ENCODE assay signal across 24 cellular contexts in the genomic region with DNA sequence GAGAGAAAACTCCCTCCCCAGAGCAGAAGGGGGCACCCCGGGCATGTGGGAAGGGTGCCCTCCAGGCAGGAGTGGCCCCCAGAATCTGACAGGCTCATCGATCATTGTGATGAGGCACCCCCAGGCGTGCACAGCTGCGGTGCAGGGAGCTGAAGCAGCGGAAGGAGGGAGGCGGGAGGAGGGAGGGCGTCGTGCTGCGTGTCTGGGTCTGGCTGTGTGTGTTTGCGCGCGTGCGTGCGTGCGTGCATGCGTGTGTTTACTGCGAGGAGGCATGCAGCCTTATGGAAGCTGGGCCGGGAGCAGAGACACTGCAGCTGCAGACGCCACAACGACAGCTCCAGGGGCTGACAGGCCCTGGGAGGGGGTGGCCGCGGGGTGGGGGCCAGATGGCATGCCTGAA. TPM values are rescaled to one million over a fixed set of nuclear protein-coding genes. Genes with fewer than 3 reads are reported as not detected.
DNase-seq lines count a peak whose midpoint lies in the region; TF ChIP-seq lines count a peak whose summit lies in the region.
"Had no signal": no experiment of that assay in that cellular context is flagged by ENCODE, and none has a peak within 500 bp of the region (broad histone marks: within the 10 kb centered on the region; RNA-seq: fewer than 3 reads in every experiment).

No MANE protein-coding gene starts in this region.

- peaks cover 5% of the 10 kb centered on the region for H3K36me3 Mint-ChIP-seq in glutamatergic neuron (ENCODE audit: unreplicated experiment)

- H3K9me3 ChIP-seq in WERI-Rb-1 (ENCODE audit: severe bottlenecking): no peaks in the 10 kb centered on the region
- H3K9me3 ChIP-seq: esophagus muscularis mucosa, Peyer's patch, uterus had no signal

- TF ChIP-seq CTCF in WERI-Rb-1 (IDR thresholded peaks at IDR 0.05; ENCODE audit: low read depth, low read length) (no peak), glutamatergic neuron (IDR thresholded peaks at IDR 0.05; ENCODE audit: partially characterized antibody, unreplicated experiment) (no peak)

- H3K4me1 Mint-ChIP-seq in glutamatergic neuron (ENCODE audit: low read depth, unreplicated experiment): peaks cover 36% of the 10 kb centered on the region

- peak overlapping the region; percentile 61 for H3K4me3 Mint-ChIP-seq in glutamatergic neuron (ENCODE audit: unreplicated experiment)
- H3K4me3 Mint-ChIP-seq: activated T-cell treated with anti-CD3 and anti-CD28 coated beads, Interleukin-2, amount 50 U/mL, for 24 hours had no signal

- H3K9me3 Mint-ChIP-seq in glutamatergic neuron (ENCODE audit: unreplicated experiment): peaks cover 13% of the 10 kb centered on the region
- H3K9me3 Mint-ChIP-seq: activated T-cell treated with anti-CD3 and anti-CD28 coated beads, Interleukin-2, amount 50 U/mL, for 24 hours had no signal

- H3K36me3 ChIP-seq in WERI-Rb-1: peaks cover 81% of the 10 kb centered on the region
- H3K36me3 ChIP-seq: uterus had no signal

- DNase-seq in DMS 273 (lab: John Stamatoyannopoulos, UW; ENCODE audit: unreplicated experiment) (peak; percentile 74), DMS 273 treated with DMSO at 0.1 percent for 48 hours (lab: John Stamatoyannopoulos, UW) (no peak), WERI-Rb-1 (no peak), glutamatergic neuron (peak; percentile 54), putamen (ENCODE audit: low spot score) (peak; percentile 38), SW 1271 (lab: John Stamatoyannopoulos, UW) (no peak), KG1 (lab: John Stamatoyannopoulos, UW) (no peak), T-helper 1 cell (no peak)
- DNase-seq: activated CD4-positive, CD25-positive, alpha-beta regulatory T cell treated with anti-CD3 and anti-CD28 coated beads, Interleukin-2, amount 50 U/mL, for 72 hours; activated naive CD4-positive, alpha-beta T cell treated with Interleukin-2 at 50 U/mL for 16 hours; activated T-cell treated with anti-CD3 and anti-CD28 coated beads, Interleukin-2, amount 50 U/mL, for 24 hours; amniotic stem cell; effector CD8-positive, alpha-beta T cell; left cardiac atrium; midbrain; NCI-H187; NCI-H446; NK-92 treated with Interleukin-12 subunit alpha and Interleukin-12 subunit beta, amount 100 ng/mL, for 24 hours; Peyer's patch; T1000; uterus had no signal

- H3K27me3 Mint-ChIP-seq in glutamatergic neuron (ENCODE audit: unreplicated experiment): peaks cover 8% of the 10 kb centered on the region
- H3K27me3 Mint-ChIP-seq: activated T-cell treated with anti-CD3 and anti-CD28 coated beads, Interleukin-2, amount 50 U/mL, for 24 hours had no signal

- peak overlapping the region; percentile 82 for H3K27ac Mint-ChIP-seq in glutamatergic neuron (ENCODE audit: unreplicated experiment)
- H3K27ac Mint-ChIP-seq: activated T-cell treated with anti-CD3 and anti-CD28 coated beads, Interleukin-2, amount 50 U/mL, for 24 hours had no signal

- no peaks in the 10 kb centered on the region for H3K27me3 ChIP-seq in WERI-Rb-1 (ENCODE audit: insufficient read depth, low read depth, severe bottlenecking)
- H3K27me3 ChIP-seq: esophagus muscularis mucosa, Peyer's patch, uterus had no signal

- peak overlapping the region; percentile 40 for H3K27ac ChIP-seq in WERI-Rb-1
- H3K27ac ChIP-seq: 22Rv1, esophagus muscularis mucosa, HL-60, Peyer's patch had no signal

- H3K4me3 ChIP-seq in WERI-Rb-1 (ENCODE audit: low read depth, low read length): no peak overlapping the region
- H3K4me3 ChIP-seq: esophagus muscularis mucosa, Peyer's patch, uterus had no signal

RNA-seq across cellular contexts. Expression of a gene that starts 40.4 kb away (rescaled TPM):
- 27.9 TPM for total RNA-seq in glutamatergic neuron (ENCODE audit: unreplicated experiment)

RNA-seq across cellular contexts. Expression of a gene that starts 51.7 kb away (rescaled TPM):
- total RNA-seq in glutamatergic neuron (ENCODE audit: unreplicated experiment): 7.9 TPM

Comparison
In these comparisons a context has a peak if more than half of its experiments do, and no peak if none do; other contexts are left out.
1. DNase-seq: peak in DMS 273 (single experiment), glutamatergic neuron (single experiment) and putamen (single experiment); none in DMS 273 treated with DMSO at 0.1 percent for 48 hours (single experiment), WERI-Rb-1 (single experiment), SW 1271 (0 of 2), KG1 (single experiment) and T-helper 1 cell (0 of 5).